Comparison of ENCODE assay signal across 20 cellular contexts in the genomic region with DNA sequence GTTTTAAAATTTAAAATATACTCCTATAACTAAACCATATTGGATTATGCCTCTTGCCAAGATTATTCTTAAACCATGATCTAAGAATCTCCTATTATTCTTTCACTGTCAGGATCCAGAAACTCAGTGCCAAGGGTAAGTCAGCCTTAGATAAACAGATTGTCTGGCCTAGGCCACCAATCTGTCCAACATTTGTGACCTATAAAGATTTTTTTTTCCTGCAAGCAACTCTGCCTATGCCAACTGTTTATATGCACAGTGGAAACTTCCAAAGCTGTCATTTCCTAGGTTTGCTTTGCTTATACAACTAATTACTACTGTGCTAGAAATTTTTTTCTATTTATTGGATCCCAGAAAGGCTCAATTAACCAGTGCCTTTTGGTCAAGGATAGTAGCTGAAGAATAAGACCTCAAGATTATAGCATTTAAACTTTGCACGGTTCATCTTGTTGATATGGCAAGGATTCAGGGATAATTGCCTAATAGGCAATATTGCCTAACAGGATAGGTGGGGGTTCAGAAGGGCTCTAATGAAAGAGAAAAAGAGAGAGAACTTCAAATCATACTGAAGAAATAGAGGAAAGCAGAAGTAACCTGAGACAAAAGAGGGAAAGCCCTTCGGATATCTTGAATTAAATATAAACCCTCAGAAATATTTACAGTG. TPM values are rescaled to one million over a fixed set of nuclear protein-coding genes. Genes with fewer than 3 reads are reported as not detected.
DNase-seq lines count a peak whose midpoint lies in the region; ATAC-seq and TF ChIP-seq lines count a peak whose summit lies in the region.
"Had no signal": no experiment of that assay in that cellular context is flagged by ENCODE, and none has a peak within 500 bp of the region (broad histone marks: within the 10 kb centered on the region; RNA-seq: fewer than 3 reads in every experiment).

No MANE protein-coding gene starts in this region.

- H3K27me3 ChIP-seq in MG63 (no peaks in the 10 kb centered on the region), right lobe of liver (no peaks in the 10 kb centered on the region), suprapubic skin (no peaks in the 10 kb centered on the region)
- H3K27me3 ChIP-seq: BLaER1 treated with 17β-estradiol and CSF1 and Interleukin-3, amounts not matched to agents 10 nM and 100 nM had no signal

- DNase-seq in DMS 273 treated with DMSO at 0.1 percent for 48 hours (lab: John Stamatoyannopoulos, UW) (peak; percentile 31), MG63 (peak; percentile 34), cerebellar nuclear complex (lab: John Stamatoyannopoulos, UW) (peak; percentile 77 to 93), right lobe of liver (no peak), suprapubic skin (ENCODE audit: low spot score in 2 of 2) (no peak), dermis blood vessel endothelial cell (no peak)
- DNase-seq: Caco-2; CD4-positive, alpha-beta memory T cell; DMS153; GOT3; HCEC 1CT; NCI-H1092; NCI-H1436; NCI-H187 treated with DMSO at 0.1 percent for 48 hours; NCI-H2107; NCI-H510A treated with DMSO at 0.1 percent for 48 hours; NCI-H774; Right ventricle myocardium superior had no signal

- H3K4me1 ChIP-seq in right lobe of liver (peaks cover 0 to 18% (median 0%) of the 10 kb centered on the region in 4 donors), suprapubic skin (no peaks in the 10 kb centered on the region)
- H3K4me1 ChIP-seq: BLaER1 treated with 17β-estradiol and CSF1 and Interleukin-3, amounts not matched to agents 10 nM and 100 nM; Caco-2 had no signal

- no peak overlapping the region for H3K4me3 ChIP-seq in MG63
- no peak overlapping the region for H3K4me3 ChIP-seq in right lobe of liver
- no peak overlapping the region for H3K4me3 ChIP-seq in suprapubic skin
- H3K4me3 ChIP-seq: BLaER1 treated with 17β-estradiol and CSF1 and Interleukin-3, amounts not matched to agents 10 nM and 100 nM had no signal

- H3K27ac ChIP-seq in right lobe of liver: peak overlapping the region in 1 of 3 donors; percentile 69
- H3K27ac ChIP-seq in suprapubic skin: no peak overlapping the region
- H3K27ac ChIP-seq: BLaER1 treated with 17β-estradiol and CSF1 and Interleukin-3, amounts not matched to agents 10 nM and 100 nM had no signal

- TF ChIP-seq POLR2A in right lobe of liver (IDR thresholded peaks at IDR 0.05): no peak
- TF ChIP-seq POLR2A in suprapubic skin (IDR thresholded peaks at IDR 0.05): no peak

- TF ChIP-seq EP300 in suprapubic skin (IDR thresholded peaks at IDR 0.05): no peak

- TF ChIP-seq CTCF in right lobe of liver (IDR thresholded peaks at IDR 0.05) (no peak), suprapubic skin (IDR thresholded peaks at IDR 0.05) (no peak)

- 53% methylated on average over 2 of the region's 2 CpGs for WGBS in right lobe of liver (ENCODE audit: insufficient coverage, low coverage, low lambda C conversion rate, missing lambda C conversion rate)
- 60% methylated on average over 2 of the region's 2 CpGs for WGBS in suprapubic skin

- H3K36me3 ChIP-seq in MG63 (no peaks in the 10 kb centered on the region), right lobe of liver (no peaks in the 10 kb centered on the region), suprapubic skin (no peaks in the 10 kb centered on the region)
- H3K36me3 ChIP-seq: BLaER1 treated with 17β-estradiol and CSF1 and Interleukin-3, amounts not matched to agents 10 nM and 100 nM had no signal

- intact Hi-C loops in right lobe of liver (cut with DNase I): no loop called here

- H3K9me3 ChIP-seq in MG63 (no peaks in the 10 kb centered on the region), right lobe of liver (no peaks in the 10 kb centered on the region), suprapubic skin (no peaks in the 10 kb centered on the region)
- H3K9me3 ChIP-seq: BLaER1 treated with 17β-estradiol and CSF1 and Interleukin-3, amounts not matched to agents 10 nM and 100 nM; Caco-2 had no signal

- ATAC-seq in right lobe of liver (peak; percentile 86 to 95 (median 92)), GM19452 (IDR thresholded peaks at IDR 0.05; ENCODE audit: unreplicated experiment) (no peak)

RNA-seq across cellular contexts. Expression of gene GAP43, which starts 22.8 kb away (rescaled TPM):
- not detected in 2 replicates for total RNA-seq in MG63 (2014; rRNA removed; shearing (Covaris generic); ENCODE audit: low replicate concordance)
- total RNA-seq in right lobe of liver (not detected), suprapubic skin (not detected), dermis blood vessel endothelial cell (not detected in 2 replicates)
- total RNA-seq: Caco-2; CD4-positive, alpha-beta memory T cell had no signal

Comparison
In these comparisons a context has a peak if more than half of its experiments do, and no peak if none do; other contexts are left out.
1. DNase-seq: peak in DMS 273 treated with DMSO at 0.1 percent for 48 hours (single experiment), MG63 (single experiment) and cerebellar nuclear complex (2 of 2); none in right lobe of liver (0 of 3), suprapubic skin (0 of 2) and dermis blood vessel endothelial cell (single experiment).